In genomic region chr3:34367521-34367920, GRCh38 we compare ENCODE assay signal across 6 cellular contexts.
"Had no signal": no experiment of that assay in that cellular context is flagged by ENCODE, and none has a peak within 500 bp of the region (broad histone marks: within the 10 kb centered on the region; RNA-seq: fewer than 3 reads in every experiment).

No MANE protein-coding gene starts in this region.

- H3K4me3 ChIP-seq: K562 had no signal

- H3K27me3 Mint-ChIP-seq: IgD-negative memory B cell had no signal

- H3K27ac ChIP-seq: HL-60 had no signal

- H3K27ac Mint-ChIP-seq: IgD-negative memory B cell had no signal

- DNase-seq: IMR-90, KBM-7, KG1 had no signal

- H3K4me3 Mint-ChIP-seq: IgD-negative memory B cell had no signal
